Comparison of ENCODE assay signal across 8 cellular contexts in genomic region chr12:6602526-6602925, GRCh38. TPM values are rescaled to one million over a fixed set of nuclear protein-coding genes. Genes with fewer than 3 reads are reported as not detected.
DNase-seq lines count a peak whose midpoint lies in the region; ATAC-seq and TF ChIP-seq lines count a peak whose summit lies in the region.

No MANE protein-coding gene starts in this region.

- H2BK5ac ChIP-seq in mesenchymal stem cell (ENCODE audit: low read depth, low read length, poor library complexity, severe bottlenecking): no peak overlapping the region

- 84% methylated on average over 3 of the region's 3 CpGs for WGBS in mesenchymal stem cell

- H3K9me3 ChIP-seq in mesenchymal stem cell (ENCODE audit: control insufficient read depth, low read length) (no peaks in the 10 kb centered on the region), thoracic aorta (no peaks in the 10 kb centered on the region)

- peaks cover 88% of the 10 kb centered on the region for H3K36me3 Mint-ChIP-seq in activated T-cell treated with anti-CD3 and anti-CD28 coated beads, Interleukin-2, amount 50 U/mL, for 24 hours (ENCODE audit: low read depth)
- peaks cover 46 to 61% of the 10 kb centered on the region in 2 donors for H3K36me3 Mint-ChIP-seq in activated naive CD4-positive, alpha-beta T cell treated with anti-CD3 and anti-CD28 coated beads, Interleukin-2, amount 50 U/mL, for 72 hours

- no peak overlapping the region for H2BK12ac ChIP-seq in mesenchymal stem cell (ENCODE audit: low read length in 2 of 2)

- DNase-seq in activated T-cell treated with anti-CD3 and anti-CD28 coated beads, Interleukin-2, amount 50 U/mL, for 24 hours: no peak
- DNase-seq in activated T-cell treated with anti-CD3 and anti-CD28 coated beads, Interleukin-2, amount 50 U/mL, for 1 hour: no peak
- no peak for DNase-seq in activated naive CD4-positive, alpha-beta T cell treated with anti-CD3 and anti-CD28 coated beads, Interleukin-2, amount 50 U/mL, for 72 hours (ENCODE audit: low spot score in 2 of 2)
- DNase-seq in mesenchymal stem cell (no peak), thoracic aorta (ENCODE audit: low spot score) (no peak), Ammon's horn (ENCODE audit: low spot score) (no peak), NCI-H1105 (lab: John Stamatoyannopoulos, UW) (no peak)

- no peaks in the 10 kb centered on the region for H3K27me3 Mint-ChIP-seq in activated T-cell treated with anti-CD3 and anti-CD28 coated beads, Interleukin-2, amount 50 U/mL, for 24 hours

- peaks cover 45% of the 10 kb centered on the region for H3K4me1 Mint-ChIP-seq in activated T-cell treated with anti-CD3 and anti-CD28 coated beads, Interleukin-2, amount 50 U/mL, for 24 hours (ENCODE audit: low read depth)

- H3K4me3 Mint-ChIP-seq in activated T-cell treated with anti-CD3 and anti-CD28 coated beads, Interleukin-2, amount 50 U/mL, for 24 hours: peak overlapping the region; percentile 0

- peaks cover 53 to 64% of the 10 kb centered on the region in 2 experiments for H3K36me3 ChIP-seq in mesenchymal stem cell (ENCODE audit: control insufficient read depth in 1 of 2, insufficient read depth in 2 of 2, low read depth in 1 of 2, low read length in 2 of 2)
- H3K36me3 ChIP-seq in thoracic aorta: peaks cover 47% of the 10 kb centered on the region

- H2BK15ac ChIP-seq in mesenchymal stem cell (ENCODE audit: low read depth, poor library complexity, severe bottlenecking): no peak overlapping the region

- H4K91ac ChIP-seq in mesenchymal stem cell (ENCODE audit: low read length): no peak overlapping the region

- H3K4me1 ChIP-seq in mesenchymal stem cell (ENCODE audit: control insufficient read depth, insufficient read depth, low read depth, low read length) (peaks cover 17% of the 10 kb centered on the region), thoracic aorta (ENCODE audit: control insufficient read depth in 1 of 2, low read depth in 2 of 2) (peaks cover 28 to 38% of the 10 kb centered on the region in 2 donors)

- no peak for TF ChIP-seq CTCF in thoracic aorta (IDR thresholded peaks at IDR 0.05)

- no peak overlapping the region for H2BK120ac ChIP-seq in mesenchymal stem cell (ENCODE audit: low read depth, low read length)

- no peak overlapping the region for H2AFZ ChIP-seq in mesenchymal stem cell (ENCODE audit: low read depth, low read length)

- peak overlapping the region; percentile 62 for H3K9ac ChIP-seq in mesenchymal stem cell (ENCODE audit: low read length)

- no peak overlapping the region for H2AK5ac ChIP-seq in mesenchymal stem cell (ENCODE audit: low read length, severe bottlenecking)

- ATAC-seq in activated naive CD4-positive, alpha-beta T cell treated with anti-CD3 and anti-CD28 coated beads, Interleukin-2, amount 50 U/mL, for 72 hours: no peak
- ATAC-seq in thoracic aorta (ENCODE audit: insufficient number of reproducible peaks, low FRiP score, low read depth) (no peak), HG03460 (IDR thresholded peaks at IDR 0.05; ENCODE audit: unreplicated experiment) (no peak)

- peaks cover 27% of the 10 kb centered on the region for H3K79me1 ChIP-seq in mesenchymal stem cell (replicated peaks; ENCODE audit: low read length, poor library complexity, severe bottlenecking)

- no peak overlapping the region for H3K14ac ChIP-seq in mesenchymal stem cell (ENCODE audit: low read length in 2 of 2)

- H3K9me3 Mint-ChIP-seq in activated T-cell treated with anti-CD3 and anti-CD28 coated beads, Interleukin-2, amount 50 U/mL, for 24 hours: no peaks in the 10 kb centered on the region
- no peaks in the 10 kb centered on the region for H3K9me3 Mint-ChIP-seq in activated naive CD4-positive, alpha-beta T cell treated with anti-CD3 and anti-CD28 coated beads, Interleukin-2, amount 50 U/mL, for 72 hours

- H3K27ac ChIP-seq in mesenchymal stem cell (ENCODE audit: low read length, poor library complexity, severe bottlenecking) (no peak overlapping the region), thoracic aorta (peak overlapping the region; percentile 22 to 93)

- H4K8ac ChIP-seq in mesenchymal stem cell (ENCODE audit: low read length): no peak overlapping the region

- H3K27me3 ChIP-seq in mesenchymal stem cell (ENCODE audit: control insufficient read depth in 1 of 2, insufficient read depth in 1 of 2, low read length in 2 of 2): no peaks in the 10 kb centered on the region
- no peaks in the 10 kb centered on the region for H3K27me3 ChIP-seq in thoracic aorta (replicated peaks; ENCODE audit: insufficient read depth)

- no peak overlapping the region for H3K18ac ChIP-seq in mesenchymal stem cell (ENCODE audit: low read depth in 1 of 2, low read length in 2 of 2)

- H3K4me2 ChIP-seq in mesenchymal stem cell (ENCODE audit: low read length, poor library complexity, severe bottlenecking): no peak overlapping the region

- no peak overlapping the region for H3K4ac ChIP-seq in mesenchymal stem cell (ENCODE audit: low read depth in 1 of 2, low read length in 2 of 2)

- peak overlapping the region; percentile 92 for H3K27ac Mint-ChIP-seq in activated T-cell treated with anti-CD3 and anti-CD28 coated beads, Interleukin-2, amount 50 U/mL, for 24 hours
- H3K27ac Mint-ChIP-seq in activated naive CD4-positive, alpha-beta T cell treated with anti-CD3 and anti-CD28 coated beads, Interleukin-2, amount 50 U/mL, for 72 hours: peak overlapping the region; percentile 41 to 91

- H3K23ac ChIP-seq in mesenchymal stem cell (ENCODE audit: low read length in 2 of 2): no peak overlapping the region

- H3K4me3 ChIP-seq in mesenchymal stem cell (ENCODE audit: insufficient read depth in 1 of 2, low read depth in 1 of 2, low read length in 2 of 2) (peak overlapping the region in 1 of 2 experiments; percentile 59), thoracic aorta (peak overlapping the region; percentile 92)

RNA-seq across cellular contexts. Expression of gene CHD4, which starts 4.7 kb away (rescaled TPM):
- total RNA-seq in activated naive CD4-positive, alpha-beta T cell treated with anti-CD3 and anti-CD28 coated beads, Interleukin-2, amount 50 U/mL, for 72 hours: 100 to 1,000 TPM; 288 to 307 TPM
- 111 TPM for polyA plus RNA-seq in mesenchymal stem cell (2013, experiment 1 of 2)
- polyA plus RNA-seq in mesenchymal stem cell (2013, experiment 2 of 2): 104 TPM
- total RNA-seq in thoracic aorta: 100 to 1,000 TPM; 193 to 205 TPM

RNA-seq across cellular contexts. Expression of gene LPAR5, which starts 33.2 kb away (rescaled TPM):
- 1 to 10 TPM; 2.8 to 5.1 TPM for total RNA-seq in activated naive CD4-positive, alpha-beta T cell treated with anti-CD3 and anti-CD28 coated beads, Interleukin-2, amount 50 U/mL, for 72 hours
- 0.03 TPM for polyA plus RNA-seq in mesenchymal stem cell (2013, experiment 1 of 2)
- 0.08 TPM for polyA plus RNA-seq in mesenchymal stem cell (2013, experiment 2 of 2)
- 1 to 10 TPM; 4.8 to 6.8 TPM for total RNA-seq in thoracic aorta

RNA-seq across cellular contexts. Expression of gene NOP2, which starts 34.4 kb away (rescaled TPM):
- total RNA-seq in activated naive CD4-positive, alpha-beta T cell treated with anti-CD3 and anti-CD28 coated beads, Interleukin-2, amount 50 U/mL, for 72 hours: 10 to 100 TPM; 78.8 to 79.8 TPM
- 20.3 TPM for polyA plus RNA-seq in mesenchymal stem cell (2013, experiment 1 of 2)
- polyA plus RNA-seq in mesenchymal stem cell (2013, experiment 2 of 2): 21.3 TPM
- 10 to 100 TPM; 41.2 to 83.0 TPM for total RNA-seq in thoracic aorta

RNA-seq across cellular contexts. Expression of gene ACRBP, which starts 44.7 kb away (rescaled TPM):
- 1 to 10 TPM; 2.1 to 2.8 TPM for total RNA-seq in activated naive CD4-positive, alpha-beta T cell treated with anti-CD3 and anti-CD28 coated beads, Interleukin-2, amount 50 U/mL, for 72 hours
- polyA plus RNA-seq in mesenchymal stem cell (2013, experiment 1 of 2): 0.30 TPM
- polyA plus RNA-seq in mesenchymal stem cell (2013, experiment 2 of 2): 0.29 TPM
- total RNA-seq in thoracic aorta: 1 to 10 TPM; 5.1 to 9.1 TPM

RNA-seq across cellular contexts. Expression of gene IFFO1, which starts 46.7 kb away (rescaled TPM):
- 10 to 100 TPM; 10.3 to 16.4 TPM for total RNA-seq in activated naive CD4-positive, alpha-beta T cell treated with anti-CD3 and anti-CD28 coated beads, Interleukin-2, amount 50 U/mL, for 72 hours
- polyA plus RNA-seq in mesenchymal stem cell (2013, experiment 1 of 2): 26.1 TPM
- polyA plus RNA-seq in mesenchymal stem cell (2013, experiment 2 of 2): 25.6 TPM
- 10 to 100 TPM; 36.2 to 68.6 TPM for total RNA-seq in thoracic aorta
